ENCODE assay signal across 8 cellular contexts in the genomic region with DNA sequence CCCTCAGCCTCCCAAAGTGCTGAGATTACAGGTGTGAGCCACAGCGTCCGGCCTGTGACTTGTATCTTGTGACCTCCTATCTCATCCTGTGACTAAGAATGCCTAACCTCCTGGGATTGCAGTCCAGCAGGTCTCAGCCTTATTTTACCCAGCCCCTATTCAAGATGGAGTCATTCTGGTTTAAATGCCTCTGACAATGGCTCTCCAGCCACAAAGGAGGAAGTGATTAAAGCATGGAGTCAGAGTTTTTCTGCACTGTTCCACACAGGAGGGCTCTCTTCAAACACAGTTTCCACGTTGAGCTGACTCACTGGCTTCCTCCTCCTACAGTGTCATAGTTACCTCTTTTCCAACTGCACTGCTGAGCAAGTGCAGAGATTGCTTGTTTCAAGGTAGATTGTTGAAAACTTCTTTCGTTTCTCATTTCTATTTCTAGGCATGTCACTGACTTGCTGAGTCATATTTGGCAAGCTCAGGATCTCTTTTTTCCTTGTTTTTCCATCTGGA. TPM values are rescaled to one million over a fixed set of nuclear protein-coding genes. Genes with fewer than 3 reads are reported as not detected.
DNase-seq lines count a peak whose midpoint lies in the region; TF ChIP-seq lines count a peak whose summit lies in the region.

No MANE protein-coding gene starts in this region.

- no peaks in the 10 kb centered on the region for H3K27me3 ChIP-seq in uterus

- intact Hi-C loops in uterus (cut with DNase I; ENCODE audit: low total_unique reads) = no loop called here

- no peak overlapping the region for H3K4me3 ChIP-seq in uterus

- no peak overlapping the region for H3K27ac ChIP-seq in uterus

- peak; percentile 51 for DNase-seq in activated T-cell treated with anti-CD3 and anti-CD28 coated beads for 24 hours (ENCODE audit: low read depth)
- DNase-seq in activated T-cell treated with anti-CD3 and anti-CD28 coated beads, Interleukin-2, amount 50 U/mL, for 1 hour = no peak
- DNase-seq in HS-5 (ENCODE audit: low read depth) = peak; percentile 76
- DNase-seq in activated CD8-positive, alpha-beta memory T cell treated with anti-CD3 and anti-CD28 coated beads, Interleukin-2, amount 50 U/mL, for 24 hours (ENCODE audit: extremely low read depth) = peak; percentile 35
- DNase-seq in glomerular endothelial cell (ENCODE audit: extremely low read depth, low read depth, low spot score) = peak; percentile 66
- DNase-seq in stimulated activated CD4-positive, alpha-beta T cell treated with anti-CD3 and anti-CD28 coated beads, TNF-alpha, amount 100 ng/mL, for 48 hours (ENCODE audit: low read depth in 3 of 3) = peak; percentile 3 to 50 (median 31)
- DNase-seq in NCI-H1048 (lab: John Stamatoyannopoulos, UW) = no peak
- no peak for DNase-seq in uterus

- TF ChIP-seq POLR2A in uterus (IDR thresholded peaks at IDR 0.05) = no peak

- no peaks in the 10 kb centered on the region for H3K36me3 ChIP-seq in uterus

- H3K9me3 ChIP-seq in uterus = no peaks in the 10 kb centered on the region

- no peaks in the 10 kb centered on the region for H3K4me1 ChIP-seq in uterus

- no peak for TF ChIP-seq CTCF in uterus (IDR thresholded peaks at IDR 0.05)

RNA-seq across cellular contexts. Expression of gene SIPA1L1, which starts 29.3 kb away (rescaled TPM):
- 13.0 and 16.1 TPM in 2 replicates for total RNA-seq in glomerular endothelial cell
- total RNA-seq in uterus = 10 to 100 TPM in 3 of 4 donors, 1 to 10 TPM in 1; 8.2 to 78.6 (median 29.3) TPM

Comparison
In these comparisons a context has a peak if more than half of its experiments do, and no peak if none do; other contexts are left out.
1. DNase-seq: peak in activated T-cell treated with anti-CD3 and anti-CD28 coated beads for 24 hours (single experiment), HS-5 (single experiment), activated CD8-positive, alpha-beta memory T cell treated with anti-CD3 and anti-CD28 coated beads, Interleukin-2, amount 50 U/mL, for 24 hours (single experiment), glomerular endothelial cell (single experiment) and stimulated activated CD4-positive, alpha-beta T cell treated with anti-CD3 and anti-CD28 coated beads, TNF-alpha, amount 100 ng/mL, for 48 hours (3 of 3); none in activated T-cell treated with anti-CD3 and anti-CD28 coated beads, Interleukin-2, amount 50 U/mL, for 1 hour (single experiment), NCI-H1048 (single experiment) and uterus (0 of 2).